Comparison of ENCODE assay signal across 8 cellular contexts in genomic region chrX:134388161-134389109, GRCh38. TPM values are rescaled to one million over a fixed set of nuclear protein-coding genes. Genes with fewer than 3 reads are reported as not detected.
DNase-seq lines count a peak whose midpoint lies in the region; ATAC-seq and TF ChIP-seq lines count a peak whose summit lies in the region.
"Had no signal": no experiment of that assay in that cellular context is flagged by ENCODE, and none has a peak within 500 bp of the region (broad histone marks: within the 10 kb centered on the region; RNA-seq: fewer than 3 reads in every experiment).

No MANE protein-coding gene starts in this region.

- intact Hi-C loops in Calu3 (cut with micrococcal nuclease; ENCODE audit: unreplicated experiment) = no loop called here

- peaks cover 6% of the 10 kb centered on the region for H3K36me3 Mint-ChIP-seq in activated CD8-positive, alpha-beta memory T cell treated with anti-CD3 and anti-CD28 coated beads, Interleukin-2, amount 10 ng/mL, durations not matched to agents 7 days and 5 days
- peaks cover 11% of the 10 kb centered on the region for H3K36me3 Mint-ChIP-seq in Calu3 (ENCODE audit: insufficient read depth, unreplicated experiment)

- no peak overlapping the region for H3K27ac Mint-ChIP-seq in activated CD8-positive, alpha-beta memory T cell treated with anti-CD3 and anti-CD28 coated beads, Interleukin-2, amount 10 ng/mL, durations not matched to agents 7 days and 5 days
- no peak overlapping the region for H3K27ac Mint-ChIP-seq in Calu3 (ENCODE audit: unreplicated experiment)

- CTCF ChIA-PET in activated CD8-positive, alpha-beta memory T cell treated with anti-CD3 and anti-CD28 coated beads, Interleukin-2, amount 10 ng/mL, durations not matched to agents 7 days and 5 days (lab: Charles Lee) = interaction anchor here (0.7 kb wide), 1 partner anchor 10 kb away, joined by 4 read pairs; no protein-coding TSS in a partner anchor
- CTCF ChIA-PET in Calu3 (lab: Charles Lee) = no interaction called here

- no TSS peak for BruUV-seq in Calu3 (replicated peaks; lab: Mats Ljungman, UMichigan)

- TF ChIP-seq CTCF in Calu3 (IDR thresholded peaks at IDR 0.05; ENCODE audit: unreplicated experiment) = no peak

- H3K4me1 Mint-ChIP-seq in activated CD8-positive, alpha-beta memory T cell treated with anti-CD3 and anti-CD28 coated beads, Interleukin-2, amount 10 ng/mL, durations not matched to agents 7 days and 5 days = no peaks in the 10 kb centered on the region
- no peaks in the 10 kb centered on the region for H3K4me1 Mint-ChIP-seq in Calu3 (ENCODE audit: low read depth, unreplicated experiment)

- peak; percentile 100 for ATAC-seq in GM19043 (IDR thresholded peaks at IDR 0.05; ENCODE audit: low read depth, unreplicated experiment)
- ATAC-seq in HG02885 (IDR thresholded peaks at IDR 0.05; ENCODE audit: poor library complexity, unreplicated experiment) = peak; percentile 100
- no peak for ATAC-seq in activated CD8-positive, alpha-beta memory T cell treated with anti-CD3 and anti-CD28 coated beads, Interleukin-2, amount 10 ng/mL, durations not matched to agents 7 days and 5 days

- no peak overlapping the region for H3K4me3 Mint-ChIP-seq in activated CD8-positive, alpha-beta memory T cell treated with anti-CD3 and anti-CD28 coated beads, Interleukin-2, amount 10 ng/mL, durations not matched to agents 7 days and 5 days
- H3K4me3 Mint-ChIP-seq in Calu3 (ENCODE audit: low read depth, unreplicated experiment) = no peak overlapping the region

- H3K27me3 Mint-ChIP-seq in activated CD8-positive, alpha-beta memory T cell treated with anti-CD3 and anti-CD28 coated beads, Interleukin-2, amount 10 ng/mL, durations not matched to agents 7 days and 5 days = no peaks in the 10 kb centered on the region
- H3K27me3 Mint-ChIP-seq in Calu3 (ENCODE audit: unreplicated experiment) = no peaks in the 10 kb centered on the region

- no peaks in the 10 kb centered on the region for H3K9me3 Mint-ChIP-seq in activated CD8-positive, alpha-beta memory T cell treated with anti-CD3 and anti-CD28 coated beads, Interleukin-2, amount 10 ng/mL, durations not matched to agents 7 days and 5 days (ENCODE audit: low read depth)
- no peaks in the 10 kb centered on the region for H3K9me3 Mint-ChIP-seq in Calu3 (ENCODE audit: low read depth, unreplicated experiment)

- DNase-seq in NOMO-1 treated with dmso at 0.1 percent for 144 hours (lab: John Stamatoyannopoulos, UW; ENCODE audit: unreplicated experiment) = peak; percentile 33
- DNase-seq in renal cortical epithelial cell (ENCODE audit: low read depth) = peak; percentile 83
- DNase-seq in activated CD8-positive, alpha-beta memory T cell treated with anti-CD3 and anti-CD28 coated beads, Interleukin-2, amount 10 ng/mL, durations not matched to agents 7 days and 5 days = no peak
- DNase-seq in Calu3 = no peak
- DNase-seq in activated T-cell treated with anti-CD3 and anti-CD28 coated beads for 4 hours = no peak
- DNase-seq: Right ventricle myocardium superior had no signal

RNA-seq across cellular contexts. Expression of gene PHF6, which starts 15.3 kb away (rescaled TPM):
- total RNA-seq in renal cortical epithelial cell (41.0 and 47.0 TPM in 2 replicates), Calu3 (2022) (42.0 and 42.4 TPM in 2 replicates)
- total RNA-seq in activated CD8-positive, alpha-beta memory T cell treated with anti-CD3 and anti-CD28 coated beads, Interleukin-2, amount 10 ng/mL, durations not matched to agents 7 days and 5 days = 10 to 100 TPM; 28.4 to 47.8 TPM

Comparison
In these comparisons a context has a peak if more than half of its experiments do, and no peak if none do; other contexts are left out.
1. DNase-seq: peak in NOMO-1 treated with dmso at 0.1 percent for 144 hours (single experiment) and renal cortical epithelial cell (single experiment); none in activated CD8-positive, alpha-beta memory T cell treated with anti-CD3 and anti-CD28 coated beads, Interleukin-2, amount 10 ng/mL, durations not matched to agents 7 days and 5 days (single experiment), Calu3 (single experiment) and activated T-cell treated with anti-CD3 and anti-CD28 coated beads for 4 hours (single experiment).